Comparison of ENCODE assay signal across 9 cellular contexts in genomic region chr15:92011611-92012367, GRCh38.
DNase-seq lines count a peak whose midpoint lies in the region; ATAC-seq and TF ChIP-seq lines count a peak whose summit lies in the region.
"Had no signal": no experiment of that assay in that cellular context is flagged by ENCODE, and none has a peak within 500 bp of the region (broad histone marks: within the 10 kb centered on the region; RNA-seq: fewer than 3 reads in every experiment).

No MANE protein-coding gene starts in this region.

- no peak overlapping the region for H3K18ac ChIP-seq in mesendoderm (ENCODE audit: low read length)

- H3K4me1 ChIP-seq in ascending aorta (peaks cover 4 to 43% of the 10 kb centered on the region in 2 donors), mesendoderm (ENCODE audit: control insufficient read depth, low read depth, low read length) (peaks cover 2% of the 10 kb centered on the region)
- H3K4me1 ChIP-seq in effector memory CD4-positive, alpha-beta T cell (ENCODE audit: control insufficient read depth, insufficient read depth, low read length, poor library complexity, severe bottlenecking): peaks cover 22% of the 10 kb centered on the region

- H3K79me2 ChIP-seq in mesendoderm (ENCODE audit: control insufficient read depth, insufficient read depth, low read length): no peaks in the 10 kb centered on the region

- H3K23ac ChIP-seq in mesendoderm (ENCODE audit: low read length): no peak overlapping the region

- H3K4me3 Mint-ChIP-seq in CD14-positive monocyte: no peak overlapping the region

- no peak overlapping the region for H2BK15ac ChIP-seq in mesendoderm (replicated peaks; ENCODE audit: low read depth)

- no peak overlapping the region for H3K9ac ChIP-seq in mesendoderm (ENCODE audit: low read length)

- no peak for ATAC-seq in HG02571 (IDR thresholded peaks at IDR 0.05; ENCODE audit: unreplicated experiment)

- intact Hi-C loops in CD14-positive monocyte (cut with micrococcal nuclease) (no loop called here), ascending aorta (cut with DNase I) (loop anchor here (2.0 to 5.0 kb wide), 2 partner anchors 17 to 144 kb away; no protein-coding TSS in a partner anchor), lower leg skin (cut with DNase I; ENCODE audit: low total_unique reads) (no loop called here)

- no peak overlapping the region for H4K5ac ChIP-seq in mesendoderm (ENCODE audit: low read length)

- peaks cover 32% of the 10 kb centered on the region for H3K4me1 Mint-ChIP-seq in CD14-positive monocyte

- H3K27me3 ChIP-seq in ascending aorta (no peaks in the 10 kb centered on the region), mesendoderm (ENCODE audit: insufficient read depth, low read length, poor library complexity) (no peaks in the 10 kb centered on the region)
- H3K27me3 ChIP-seq in effector memory CD4-positive, alpha-beta T cell (replicated peaks; ENCODE audit: control insufficient read depth, insufficient read depth, low read length, poor library complexity, severe bottlenecking): no peaks in the 10 kb centered on the region
- H3K27me3 ChIP-seq: neutrophil had no signal

- H3K9me3 Mint-ChIP-seq in CD14-positive monocyte: peaks cover 0 to 1% (median 0%) of the 10 kb centered on the region in 7 donors

- H3K27me3 Mint-ChIP-seq in CD14-positive monocyte (ENCODE audit: low read depth in 3 of 3): no peaks in the 10 kb centered on the region

- no peak overlapping the region for H2BK5ac ChIP-seq in mesendoderm (ENCODE audit: low read length)

- H3K9me3 ChIP-seq in ascending aorta: no peaks in the 10 kb centered on the region
- no peaks in the 10 kb centered on the region for H3K9me3 ChIP-seq in effector memory CD4-positive, alpha-beta T cell (ENCODE audit: control insufficient read depth, low read length)
- H3K9me3 ChIP-seq: neutrophil had no signal

- H3K4ac ChIP-seq in mesendoderm (ENCODE audit: low read depth, low read length): no peak overlapping the region

- H3K27ac Mint-ChIP-seq in CD14-positive monocyte: peak overlapping the region in 4 of 7 donors; percentile 23 to 81 (median 68)

- no peak overlapping the region for H3K56ac ChIP-seq in mesendoderm (ENCODE audit: low read length)

- TF ChIP-seq CTCF in CD14-positive monocyte (IDR thresholded peaks at IDR 0.05) (no peak), ascending aorta (IDR thresholded peaks at IDR 0.05) (no peak), lower leg skin (IDR thresholded peaks at IDR 0.05) (no peak)

- H3K27ac ChIP-seq in ascending aorta: peak overlapping the region; percentile 74 to 76
- no peak overlapping the region for H3K27ac ChIP-seq in mesendoderm (ENCODE audit: low read depth, low read length)
- no peak overlapping the region for H3K27ac ChIP-seq in effector memory CD4-positive, alpha-beta T cell (ENCODE audit: insufficient read depth, low read length, poor library complexity, severe bottlenecking)
- H3K27ac ChIP-seq: neutrophil had no signal

- H3K79me1 ChIP-seq in mesendoderm (ENCODE audit: low read length): no peaks in the 10 kb centered on the region

- H2BK120ac ChIP-seq in mesendoderm (ENCODE audit: low read depth, low read length): no peak overlapping the region

- H2AK5ac ChIP-seq in mesendoderm (ENCODE audit: low read length): no peak overlapping the region

- H3K4me2 ChIP-seq in mesendoderm (ENCODE audit: low read length): no peak overlapping the region

- DNase-seq in CD14-positive monocyte (ENCODE audit: low spot score) (no peak), NCI-H187 (lab: John Stamatoyannopoulos, UW) (peak; percentile 19 to 57), ascending aorta (ENCODE audit: low spot score in 2 of 2) (peak in 1 of 2 donors; percentile 72), mesendoderm (peak; percentile 65), lower leg skin (ENCODE audit: low spot score in 2 of 2) (no peak), GF-D8 (lab: John Stamatoyannopoulos, UW) (no peak)
- DNase-seq in effector memory CD4-positive, alpha-beta T cell: no peak

- H3K36me3 ChIP-seq in ascending aorta (no peaks in the 10 kb centered on the region), mesendoderm (ENCODE audit: control insufficient read depth, insufficient read depth, low read length) (no peaks in the 10 kb centered on the region)
- no peaks in the 10 kb centered on the region for H3K36me3 ChIP-seq in effector memory CD4-positive, alpha-beta T cell (ENCODE audit: control insufficient read depth, insufficient read depth, low read length)
- H3K36me3 ChIP-seq: neutrophil had no signal

- H4K8ac ChIP-seq in mesendoderm (ENCODE audit: low read depth, low read length): no peak overlapping the region

- no peaks in the 10 kb centered on the region for H3K36me3 Mint-ChIP-seq in CD14-positive monocyte

- H3K4me3 ChIP-seq in ascending aorta: peak overlapping the region; percentile 18 to 49
- no peak overlapping the region for H3K4me3 ChIP-seq in mesendoderm (ENCODE audit: low read length)
- no peak overlapping the region for H3K4me3 ChIP-seq in lower leg skin (ENCODE audit: low read depth, poor library complexity, severe bottlenecking)
- H3K4me3 ChIP-seq in effector memory CD4-positive, alpha-beta T cell (ENCODE audit: insufficient read depth, low read depth, low read length, poor library complexity, severe bottlenecking): no peak overlapping the region

- TF ChIP-seq POLR2A in lower leg skin (IDR thresholded peaks at IDR 0.05): no peak

- no CpG with 5 or more reads among the region's 14 CpGs for WGBS in mesendoderm (ENCODE audit: extremely low coverage, insufficient coverage, low lambda C conversion rate)
- 43 to 49% methylated on average over 14 of the region's 14 CpGs for WGBS in lower leg skin, 2 donors

Comparison
In these comparisons a context has a peak if more than half of its experiments do, and no peak if none do; other contexts are left out.
1. DNase-seq: peak in NCI-H187 (2 of 2) and mesendoderm (single experiment); none in CD14-positive monocyte (single experiment), lower leg skin (0 of 2), effector memory CD4-positive, alpha-beta T cell (0 of 3) and GF-D8 (single experiment).
2. H3K27ac ChIP-seq: peak in ascending aorta (2 of 2); none in mesendoderm (single experiment) and effector memory CD4-positive, alpha-beta T cell (single experiment).
3. H3K4me3 ChIP-seq: peak in ascending aorta (2 of 2); none in mesendoderm (single experiment), lower leg skin (single experiment) and effector memory CD4-positive, alpha-beta T cell (single experiment).